ENCODE assay signal across 9 cellular contexts in the genomic region with DNA sequence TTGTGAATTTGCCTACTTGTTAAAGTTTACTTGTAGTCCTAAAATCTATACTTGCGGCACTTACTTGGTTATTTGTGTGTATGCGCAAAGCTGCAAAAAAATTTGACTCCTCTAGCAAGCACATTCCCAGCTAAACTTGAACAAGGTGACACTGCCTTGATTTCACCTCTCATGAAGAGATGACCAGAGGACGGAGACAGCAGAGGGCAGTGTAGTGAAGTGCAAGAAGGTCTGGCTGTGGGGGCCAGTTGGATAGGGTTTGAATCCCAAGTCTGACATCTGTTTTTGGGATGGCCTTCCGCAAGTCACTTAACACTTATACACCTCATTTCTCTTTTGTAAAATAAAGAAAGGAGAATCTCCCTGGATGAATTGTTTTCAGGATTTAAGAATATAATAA. TPM values are rescaled to one million over a fixed set of nuclear protein-coding genes. Genes with fewer than 3 reads are reported as not detected.
DNase-seq lines count a peak whose midpoint lies in the region; ATAC-seq, FAIRE-seq and TF ChIP-seq lines count a peak whose summit lies in the region.
"Had no signal": no experiment of that assay in that cellular context is flagged by ENCODE, and none has a peak within 500 bp of the region (broad histone marks: within the 10 kb centered on the region; RNA-seq: fewer than 3 reads in every experiment).

No MANE protein-coding gene starts in this region.

- no peaks in the 10 kb centered on the region for H3K36me3 Mint-ChIP-seq in CD4-positive, CD25-positive, alpha-beta regulatory T cell

- no peak for DNase-seq in CD4-positive, CD25-positive, alpha-beta regulatory T cell
- DNase-seq in GM13976 (ENCODE audit: low spot score) (no peak), kidney epithelial cell (ENCODE audit: low read depth) (no peak), HTR-8/SVneo (ENCODE audit: insufficient read length, low spot score) (no peak), prostate gland (ENCODE audit: low spot score) (no peak)
- no peak for DNase-seq in activated CD4-positive, alpha-beta T cell treated with anti-CD3 and anti-CD28 coated beads for 1 hour

- no peaks in the 10 kb centered on the region for H3K36me3 ChIP-seq in CD4-positive, CD25-positive, alpha-beta regulatory T cell (ENCODE audit: control insufficient read depth, insufficient read depth, low read length)
- H3K36me3 ChIP-seq in kidney epithelial cell (ENCODE audit: control insufficient read depth, insufficient read depth, low read length) (no peaks in the 10 kb centered on the region), prostate gland (no peaks in the 10 kb centered on the region)

- WGBS in prostate gland, result over 99% methylated on average over 4 of the region's 4 CpGs

- H3K27ac ChIP-seq in CD4-positive, CD25-positive, alpha-beta regulatory T cell (ENCODE audit: insufficient read depth, low read length, poor library complexity, severe bottlenecking), result no peak overlapping the region
- no peak overlapping the region for H3K27ac ChIP-seq in VCaP
- H3K27ac ChIP-seq in prostate gland, result no peak overlapping the region

- H3K4me3 ChIP-seq in CD4-positive, CD25-positive, alpha-beta regulatory T cell (ENCODE audit: low read depth, low read length), result peak overlapping the region; percentile 63
- H3K4me3 ChIP-seq in kidney epithelial cell (ENCODE audit: low read depth, low read length) (no peak overlapping the region), prostate gland (no peak overlapping the region)

- in situ Hi-C loops in GM13976 (cut with MboI; ENCODE audit: low sequenced_read_pairs, unreplicated experiment), result no loop called here

- H3K4me1 Mint-ChIP-seq in CD4-positive, CD25-positive, alpha-beta regulatory T cell, result peaks cover 52 to 74% (median 65%) of the 10 kb centered on the region in 4 donors

- no peaks in the 10 kb centered on the region for H3K27me3 ChIP-seq in CD4-positive, CD25-positive, alpha-beta regulatory T cell (ENCODE audit: control insufficient read depth, insufficient read depth, low read length)
- no peaks in the 10 kb centered on the region for H3K27me3 ChIP-seq in kidney epithelial cell (ENCODE audit: control insufficient read depth, insufficient read depth, low read length)
- no peaks in the 10 kb centered on the region for H3K27me3 ChIP-seq in prostate gland (replicated peaks; ENCODE audit: insufficient read depth)

- no peaks in the 10 kb centered on the region for H3K27me3 Mint-ChIP-seq in CD4-positive, CD25-positive, alpha-beta regulatory T cell

- peak; percentile 35 for TF ChIP-seq CTCF in GM13976 (IDR thresholded peaks at IDR 0.05; ENCODE audit: borderline replicate concordance, control extremely low read depth, extremely low read depth, insufficient read depth, missing control alignments)
- peak; percentile 53 for TF ChIP-seq CTCF in VCaP (conservative IDR thresholded peaks at IDR 0.05)
- TF ChIP-seq CTCF in kidney epithelial cell (IDR thresholded peaks at IDR 0.05; ENCODE audit: insufficient read depth, low read length, poor library complexity, severe bottlenecking), result peak; percentile 20
- no peak for TF ChIP-seq CTCF in prostate gland (IDR thresholded peaks at IDR 0.05)

- intact Hi-C loops in prostate gland (cut with DNase I), result no loop called here

- ATAC-seq in CD4-positive, CD25-positive, alpha-beta regulatory T cell (ENCODE audit: low read depth in 2 of 2), result no peak
- no peak for ATAC-seq in GM21717 (IDR thresholded peaks at IDR 0.05; ENCODE audit: unreplicated experiment)

- no peak for FAIRE-seq in HTR-8/SVneo (lab: Jason Lieb, UNC)

- no peak for TF ChIP-seq POLR2A in prostate gland (IDR thresholded peaks at IDR 0.05)

- peaks cover 0 to 2% (median 0%) of the 10 kb centered on the region in 7 donors for H3K9me3 Mint-ChIP-seq in CD4-positive, CD25-positive, alpha-beta regulatory T cell
- H3K9me3 Mint-ChIP-seq: nephron had no signal

- peaks cover 35% of the 10 kb centered on the region for H3K4me1 ChIP-seq in CD4-positive, CD25-positive, alpha-beta regulatory T cell (ENCODE audit: control insufficient read depth, insufficient read depth, low read length, poor library complexity, severe bottlenecking)
- H3K4me1 ChIP-seq in prostate gland (replicated peaks), result no peaks in the 10 kb centered on the region

- H3K9me3 ChIP-seq in CD4-positive, CD25-positive, alpha-beta regulatory T cell (ENCODE audit: control insufficient read depth in 2 of 2, low read length in 2 of 2), result no peaks in the 10 kb centered on the region
- H3K9me3 ChIP-seq in prostate gland, result no peaks in the 10 kb centered on the region

- peak overlapping the region; percentile 50 to 80 (median 52) for H3K27ac Mint-ChIP-seq in CD4-positive, CD25-positive, alpha-beta regulatory T cell

- peak overlapping the region in 1 of 4 donors; percentile 50 for H3K4me3 Mint-ChIP-seq in CD4-positive, CD25-positive, alpha-beta regulatory T cell
- H3K4me3 Mint-ChIP-seq: nephron had no signal

RNA-seq across cellular contexts. Expression of a gene that starts 15.7 kb away (rescaled TPM):
- 23.5 TPM for total RNA-seq in CD4-positive, CD25-positive, alpha-beta regulatory T cell
- 1 to 10 TPM; 3.2 to 6.0 (median 3.3) TPM for polyA plus RNA-seq in CD4-positive, CD25-positive, alpha-beta regulatory T cell
- total RNA-seq in kidney epithelial cell (31.4 and 35.8 TPM in 2 replicates), prostate gland (10 to 100 TPM; 30.7 to 55.8 TPM)

Comparison
In these comparisons a context has a peak if more than half of its experiments do, and no peak if none do; other contexts are left out.
1. CTCF ChIP-seq: peak in GM13976 (single experiment), VCaP (single experiment) and kidney epithelial cell (single experiment); none in prostate gland (0 of 4).